Comparison of ENCODE assay signal across 20 cellular contexts in the genomic region with DNA sequence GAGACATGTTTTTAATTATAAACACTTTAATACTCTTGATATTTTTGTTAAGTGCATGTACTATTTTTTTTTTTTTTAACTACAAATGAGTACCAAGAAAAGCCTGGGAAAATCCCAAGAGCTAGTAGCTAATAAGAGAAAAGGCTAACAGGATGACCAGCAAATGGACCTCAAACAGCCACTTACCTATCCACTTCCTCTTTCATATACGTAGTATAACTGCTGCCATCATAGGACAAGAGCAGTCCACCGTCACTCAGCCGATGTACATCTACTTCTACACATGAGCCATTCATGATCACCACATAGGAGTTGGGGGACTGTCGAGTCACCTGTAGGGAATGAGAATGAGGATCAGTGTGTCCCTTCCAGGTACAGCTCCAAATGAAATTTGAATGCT.
"Had no signal": no experiment of that assay in that cellular context is flagged by ENCODE, and none has a peak within 500 bp of the region (broad histone marks: within the 10 kb centered on the region; RNA-seq: fewer than 3 reads in every experiment).

No MANE protein-coding gene starts in this region.

- DNase-seq: Karpas-422, KG1, MG63, NCI-H1092 treated with DMSO at 0.1 percent for 48 hours, NCI-H1436, NCI-H187, NCI-H2029, NCI-H2081 treated with DMSO at 0.1 percent for 48 hours, NCI-H2171, NCI-H226, NCI-H446, NCI-H510A, NCI-H524 treated with DMSO at 0.1 percent for 48 hours, NCI-H69, NCI-H774, Right ventricle myocardium superior, RPMI8226, SIG-M5 had no signal

- H3K27ac ChIP-seq: SJSA1, SK-N-MC had no signal
